Comparison of ENCODE assay signal across 18 cellular contexts in the genomic region with DNA sequence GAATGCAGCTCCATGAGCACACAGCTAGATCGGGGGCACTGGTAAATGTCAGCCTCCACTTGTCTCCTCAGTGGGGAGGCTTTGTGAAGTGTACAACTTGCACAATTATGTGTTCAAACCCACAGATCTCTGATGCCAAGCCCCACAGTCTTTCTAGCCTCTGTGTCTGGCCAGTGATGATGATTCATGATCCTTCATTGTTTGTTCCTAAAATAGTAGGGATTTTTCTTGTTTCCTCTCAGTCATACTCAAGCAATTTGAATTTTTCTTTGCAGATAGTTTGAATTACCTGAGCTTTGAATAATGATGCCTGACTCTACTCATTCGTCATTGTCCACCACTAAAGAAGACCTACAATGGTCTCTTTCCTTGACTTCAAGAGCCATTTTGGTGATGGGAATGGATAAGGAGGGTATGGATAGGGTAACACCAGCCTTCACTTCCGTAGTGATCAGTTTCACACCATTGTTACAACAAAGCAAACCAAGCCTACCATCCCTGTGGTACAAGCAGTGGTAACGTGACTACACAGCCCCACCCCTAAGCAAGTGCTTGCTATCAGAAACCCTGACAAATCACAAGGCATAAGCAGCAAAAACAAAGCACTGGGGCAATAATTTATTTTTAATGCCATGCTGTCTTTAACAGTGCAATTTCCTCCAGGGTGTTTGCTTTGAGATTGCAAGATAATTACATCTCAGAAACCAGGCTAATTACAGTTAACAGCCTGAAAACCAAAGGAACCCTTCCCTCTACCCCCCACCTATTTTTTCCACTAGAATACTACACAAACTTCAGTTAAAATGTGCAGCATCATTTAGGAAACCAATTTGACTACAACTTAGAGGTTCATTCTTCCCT.
DNase-seq lines count a peak whose midpoint lies in the region; ATAC-seq and TF ChIP-seq lines count a peak whose summit lies in the region.
"Had no signal": no experiment of that assay in that cellular context is flagged by ENCODE, and none has a peak within 500 bp of the region (broad histone marks: within the 10 kb centered on the region; RNA-seq: fewer than 3 reads in every experiment).

No MANE protein-coding gene starts in this region.

- ATAC-seq in GM18870 (IDR thresholded peaks at IDR 0.05; ENCODE audit: unreplicated experiment) (no peak), GM18858 (IDR thresholded peaks at IDR 0.05; ENCODE audit: unreplicated experiment) (no peak), GM21529 (IDR thresholded peaks at IDR 0.05; ENCODE audit: unreplicated experiment) (no peak)
- ATAC-seq: HCT116 had no signal

- TF ChIP-seq CTCF in epithelial cell of esophagus (IDR thresholded peaks at IDR 0.05; ENCODE audit: insufficient read depth, low read depth, low read length, missing control alignments), result no peak

- no peak overlapping the region for H3K4me3 ChIP-seq in epithelial cell of esophagus (ENCODE audit: low read length)
- H3K4me3 ChIP-seq: adrenal gland, SJSA1 had no signal

- DNase-seq in AG20443 (ENCODE audit: low spot score) (peak; percentile 55), M059J (ENCODE audit: low read depth) (peak; percentile 59), NCI-H748 treated with DMSO at 0.1 percent for 48 hours (lab: John Stamatoyannopoulos, UW) (peak; percentile 83), epithelial cell of esophagus (ENCODE audit: low read depth) (peak; percentile 5)
- no peak for DNase-seq in effector CD4-positive, alpha-beta T cell
- DNase-seq: adrenal gland; EL; endodermal cell; hippocampal formation; kidney; mesenchymal stem cell; NCI-H446 treated with DMSO at 0.1 percent for 48 hours; stimulated activated CD4-positive, alpha-beta T cell treated with anti-CD3 and anti-CD28 coated beads, Interleukin-2, amount 100 ng/mL, for 48 hours had no signal
